21 cellular contexts compared by ENCODE assay signal in the genomic region with DNA sequence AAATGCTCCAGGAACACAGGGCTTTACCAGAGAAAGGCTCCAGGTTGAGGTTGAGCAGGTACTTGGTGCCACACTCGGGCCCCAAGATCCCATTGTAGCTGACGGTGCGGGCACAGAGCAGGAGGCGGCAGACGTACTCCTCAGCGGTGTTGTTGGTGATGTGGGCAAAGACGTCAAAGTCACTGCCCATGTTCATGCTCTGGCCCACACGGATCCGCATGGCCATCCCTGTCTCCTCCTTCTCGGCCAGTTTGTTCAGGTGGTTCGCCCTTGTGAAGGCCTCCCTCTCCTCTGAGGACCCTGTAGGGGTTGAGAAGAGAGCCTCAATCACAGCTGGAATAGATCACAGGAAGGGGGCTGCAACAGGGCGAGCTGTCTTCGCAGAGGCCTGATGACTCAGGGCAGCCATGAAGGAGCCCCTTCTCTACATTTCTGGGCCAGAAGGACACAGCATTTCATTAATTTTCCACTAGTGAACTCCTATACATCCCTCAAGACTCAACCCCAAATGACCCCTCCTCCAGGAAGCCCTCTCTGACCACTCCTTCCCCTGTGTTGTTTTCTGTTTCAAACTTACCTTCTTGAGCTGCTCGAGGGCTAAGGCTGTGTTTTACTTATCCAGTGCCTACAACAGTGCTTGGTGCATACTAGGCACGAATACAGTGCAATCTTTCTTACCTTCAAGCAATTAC. TPM values are rescaled to one million over a fixed set of nuclear protein-coding genes. Genes with fewer than 3 reads are reported as not detected.
"Had no signal": no experiment of that assay in that cellular context is flagged by ENCODE, and none has a peak within 500 bp of the region (broad histone marks: within the 10 kb centered on the region; RNA-seq: fewer than 3 reads in every experiment).

No MANE protein-coding gene starts in this region.

- FAIRE-seq: islet of Langerhans, small intestine, TTC549, urothelium cell line had no signal

- H3K9me3 Mint-ChIP-seq: activated naive CD8-positive, alpha-beta T cell treated with anti-CD3 and anti-CD28 coated beads, Interleukin-2, amount 50 U/mL, for 24 hours; activated T-helper 17 cell treated with anti-CD3 and anti-CD28 coated beads, Interleukin-2, amount 50 U/mL, for 72 hours; dendritic cell treated with granulocyte-macrophage colony-stimulating factor and Interleukin-4, amounts not matched to agents 40 ng/mL and 50 ng/mL, for 4 days; mesothelial cell of epicardium; neural progenitor cell; stimulated activated naive CD8-positive, alpha-beta T cell treated with anti-CD3 and anti-CD28 coated beads, Interleukin-15, amount 100 ng/mL, for 72 hours had no signal

- H3K36me3 ChIP-seq: neural progenitor cell, ovary, SJCRH30 had no signal

- ATAC-seq: activated naive CD8-positive, alpha-beta T cell treated with anti-CD3 and anti-CD28 coated beads, Interleukin-2, amount 50 U/mL, for 24 hours; activated T-helper 17 cell treated with anti-CD3 and anti-CD28 coated beads, Interleukin-2, amount 50 U/mL, for 72 hours; gastroesophageal sphincter; stimulated activated naive CD8-positive, alpha-beta T cell treated with anti-CD3 and anti-CD28 coated beads, Interleukin-15, amount 100 ng/mL, for 72 hours had no signal

- H3K9me3 ChIP-seq: gastroesophageal sphincter, ovary, SJCRH30, testis had no signal

- DNase-seq: activated CD4-positive, alpha-beta T cell treated with anti-CD3 and anti-CD28 coated beads, Interleukin-2, amount 50 U/mL, for 1 hour; activated CD4-positive, CD25-positive, alpha-beta regulatory T cell; activated naive CD4-positive, alpha-beta T cell treated with Interleukin-2 at 50 U/mL for 16 hours; activated naive CD8-positive, alpha-beta T cell treated with anti-CD3 and anti-CD28 coated beads, Interleukin-2, amount 50 U/mL, for 24 hours; cerebellar nuclear complex; effector memory CD4-positive, alpha-beta T cell; SJCRH30; small intestine; stimulated activated naive CD8-positive, alpha-beta T cell treated with anti-CD3 and anti-CD28 coated beads, Interleukin-15, amount 100 ng/mL, for 72 hours; SW 1271; testis had no signal

- H3K27me3 Mint-ChIP-seq: activated naive CD8-positive, alpha-beta T cell treated with anti-CD3 and anti-CD28 coated beads, Interleukin-2, amount 50 U/mL, for 24 hours; activated T-helper 17 cell treated with anti-CD3 and anti-CD28 coated beads, Interleukin-2, amount 50 U/mL, for 72 hours had no signal

- H3K9ac ChIP-seq: neural progenitor cell had no signal

- H3K27ac Mint-ChIP-seq: activated naive CD8-positive, alpha-beta T cell treated with anti-CD3 and anti-CD28 coated beads, Interleukin-2, amount 50 U/mL, for 24 hours; activated T-helper 17 cell treated with anti-CD3 and anti-CD28 coated beads, Interleukin-2, amount 50 U/mL, for 72 hours; dendritic cell treated with granulocyte-macrophage colony-stimulating factor and Interleukin-4, amounts not matched to agents 40 ng/mL and 50 ng/mL, for 4 days; mesothelial cell of epicardium; neural progenitor cell; stimulated activated naive CD8-positive, alpha-beta T cell treated with anti-CD3 and anti-CD28 coated beads, Interleukin-15, amount 100 ng/mL, for 72 hours had no signal

- H2AFZ ChIP-seq: neural progenitor cell had no signal

- H3K27me3 ChIP-seq: gastroesophageal sphincter, neural progenitor cell, ovary, SJCRH30, testis had no signal

- H3K4me3 ChIP-seq: gastroesophageal sphincter, neural progenitor cell, ovary, SJCRH30, testis had no signal

- H3K36me3 Mint-ChIP-seq: neural progenitor cell had no signal

- H3K4me3 Mint-ChIP-seq: activated naive CD8-positive, alpha-beta T cell treated with anti-CD3 and anti-CD28 coated beads, Interleukin-2, amount 50 U/mL, for 24 hours; activated T-helper 17 cell treated with anti-CD3 and anti-CD28 coated beads, Interleukin-2, amount 50 U/mL, for 72 hours; dendritic cell treated with granulocyte-macrophage colony-stimulating factor and Interleukin-4, amounts not matched to agents 40 ng/mL and 50 ng/mL, for 4 days; mesothelial cell of epicardium; neural progenitor cell; stimulated activated naive CD8-positive, alpha-beta T cell treated with anti-CD3 and anti-CD28 coated beads, Interleukin-15, amount 100 ng/mL, for 72 hours had no signal

- H3K4me2 ChIP-seq: neural progenitor cell had no signal

- H3K27ac ChIP-seq: neural progenitor cell, ovary, SJCRH30, testis had no signal

RNA-seq across cellular contexts. Expression of gene TGM2, which starts 26.8 kb away (rescaled TPM):
- total RNA-seq: activated CD8-positive, alpha-beta memory T cell treated with anti-CD3 and anti-CD28 coated beads for 36 hours had no signal
